ENCODE assay signal across 13 cellular contexts in genomic region chr14:61403411-61403810, GRCh38.
DNase-seq lines count a peak whose midpoint lies in the region; ATAC-seq, FAIRE-seq and TF ChIP-seq lines count a peak whose summit lies in the region.
"Had no signal": no experiment of that assay in that cellular context is flagged by ENCODE, and none has a peak within 500 bp of the region (broad histone marks: within the 10 kb centered on the region; RNA-seq: fewer than 3 reads in every experiment).

No MANE protein-coding gene starts in this region.

- peaks cover 98% of the 10 kb centered on the region for H3K4me1 ChIP-seq in CD4-positive, CD25-positive, alpha-beta regulatory T cell (ENCODE audit: control insufficient read depth, insufficient read depth, low read length, poor library complexity, severe bottlenecking)

- no peaks in the 10 kb centered on the region for H3K9me3 Mint-ChIP-seq in CD4-positive, CD25-positive, alpha-beta regulatory T cell
- H3K9me3 Mint-ChIP-seq in glutamatergic neuron (ENCODE audit: unreplicated experiment) = peaks cover 2% of the 10 kb centered on the region
- H3K9me3 Mint-ChIP-seq: stimulated activated memory B cell treated with anti-CD40 and anti-IgM and Interleukin-4, amounts not matched to agents 10 μg/mL and 1 μg/mL and 100 μg/mL, for 72 hours had no signal

- FAIRE-seq in GM18507 (lab: Jason Lieb, UNC) = peak; percentile 5

- peaks cover 19% of the 10 kb centered on the region for H3K36me3 Mint-ChIP-seq in CD4-positive, CD25-positive, alpha-beta regulatory T cell
- H3K36me3 Mint-ChIP-seq in glutamatergic neuron (ENCODE audit: unreplicated experiment) = no peaks in the 10 kb centered on the region
- H3K36me3 Mint-ChIP-seq: stimulated activated memory B cell treated with anti-CD40 and anti-IgM and Interleukin-4, amounts not matched to agents 10 μg/mL and 1 μg/mL and 100 μg/mL, for 72 hours had no signal

- DNase-seq in CD4-positive, CD25-positive, alpha-beta regulatory T cell = peak in 2 of 3 donors; percentile 71 to 86
- no peak for DNase-seq in GM18507 (ENCODE audit: extremely low spot score, insufficient read length, low read depth)
- DNase-seq in KBM-7 = peak; percentile 16
- peak; percentile 26 to 55 for DNase-seq in dermis microvascular lymphatic vessel endothelial cell (ENCODE audit: low read depth in 2 of 2)
- DNase-seq in posterior vena cava (ENCODE audit: low spot score) = no peak
- no peak for DNase-seq in DMS53 treated with DMSO at 0.1 percent for 48 hours (lab: John Stamatoyannopoulos, UW; ENCODE audit: unreplicated experiment)
- DNase-seq in glutamatergic neuron = no peak
- no peak for DNase-seq in HCEC 1CT
- DNase-seq: effector CD8-positive, alpha-beta T cell; left lung; occipital lobe; SHP77 treated with DMSO at 0.1 percent for 48 hours had no signal

- H3K27ac Mint-ChIP-seq in CD4-positive, CD25-positive, alpha-beta regulatory T cell = peak overlapping the region; percentile 82 to 96 (median 96)
- no peak overlapping the region for H3K27ac Mint-ChIP-seq in glutamatergic neuron (ENCODE audit: unreplicated experiment)
- H3K27ac Mint-ChIP-seq: stimulated activated memory B cell treated with anti-CD40 and anti-IgM and Interleukin-4, amounts not matched to agents 10 μg/mL and 1 μg/mL and 100 μg/mL, for 72 hours had no signal

- in situ Hi-C loops in KBM-7 (cut with MboI; ENCODE audit: low pct_unique_long_range_greater_than_20kb, low sequenced_read_pairs) = no loop called here

- no peaks in the 10 kb centered on the region for H3K27me3 Mint-ChIP-seq in CD4-positive, CD25-positive, alpha-beta regulatory T cell
- peaks cover 2% of the 10 kb centered on the region for H3K27me3 Mint-ChIP-seq in glutamatergic neuron (ENCODE audit: unreplicated experiment)

- TF ChIP-seq CTCF in glutamatergic neuron (IDR thresholded peaks at IDR 0.05; ENCODE audit: partially characterized antibody, unreplicated experiment) = no peak

- H3K4me1 Mint-ChIP-seq in CD4-positive, CD25-positive, alpha-beta regulatory T cell = peaks cover 51 to 95% (median 78%) of the 10 kb centered on the region in 4 donors
- peaks cover 8% of the 10 kb centered on the region for H3K4me1 Mint-ChIP-seq in glutamatergic neuron (ENCODE audit: low read depth, unreplicated experiment)
- H3K4me1 Mint-ChIP-seq: stimulated activated memory B cell treated with anti-CD40 and anti-IgM and Interleukin-4, amounts not matched to agents 10 μg/mL and 1 μg/mL and 100 μg/mL, for 72 hours had no signal

- H3K4me3 Mint-ChIP-seq in CD4-positive, CD25-positive, alpha-beta regulatory T cell = peak overlapping the region; percentile 58 to 83 (median 71)
- H3K4me3 Mint-ChIP-seq in glutamatergic neuron (ENCODE audit: unreplicated experiment) = no peak overlapping the region
- H3K4me3 Mint-ChIP-seq: stimulated activated memory B cell treated with anti-CD40 and anti-IgM and Interleukin-4, amounts not matched to agents 10 μg/mL and 1 μg/mL and 100 μg/mL, for 72 hours had no signal

- peaks cover under 1% of the 10 kb centered on the region for H3K36me3 ChIP-seq in CD4-positive, CD25-positive, alpha-beta regulatory T cell (ENCODE audit: control insufficient read depth, insufficient read depth, low read length)
- H3K36me3 ChIP-seq: left lung had no signal

- H3K9me3 ChIP-seq in CD4-positive, CD25-positive, alpha-beta regulatory T cell (ENCODE audit: control insufficient read depth in 2 of 2, low read length in 2 of 2) = no peaks in the 10 kb centered on the region
- H3K9me3 ChIP-seq: left lung had no signal

- H3K27ac ChIP-seq in CD4-positive, CD25-positive, alpha-beta regulatory T cell (ENCODE audit: insufficient read depth, low read length, poor library complexity, severe bottlenecking) = peak overlapping the region; percentile 78
- H3K27ac ChIP-seq: left lung had no signal

- H3K27me3 ChIP-seq in CD4-positive, CD25-positive, alpha-beta regulatory T cell (ENCODE audit: control insufficient read depth, insufficient read depth, low read length) = no peaks in the 10 kb centered on the region
- H3K27me3 ChIP-seq: left lung had no signal

- peak; percentile 87 to 89 for ATAC-seq in CD4-positive, CD25-positive, alpha-beta regulatory T cell (ENCODE audit: low read depth in 2 of 2)
- ATAC-seq: left lung; stimulated activated memory B cell treated with anti-CD40 and anti-IgM and Interleukin-4, amounts not matched to agents 10 μg/mL and 1 μg/mL and 100 μg/mL, for 72 hours had no signal

- H3K4me3 ChIP-seq in CD4-positive, CD25-positive, alpha-beta regulatory T cell (ENCODE audit: low read depth, low read length) = peak overlapping the region; percentile 81
- H3K4me3 ChIP-seq: left lung had no signal

- intact Hi-C loops in posterior vena cava (cut with DNase I) = no loop called here

Comparison
In these comparisons a context has a peak if more than half of its experiments do, and no peak if none do; other contexts are left out.
1. DNase-seq: peak in CD4-positive, CD25-positive, alpha-beta regulatory T cell (2 of 3), KBM-7 (single experiment) and dermis microvascular lymphatic vessel endothelial cell (2 of 2); none in GM18507 (single experiment), posterior vena cava (single experiment), DMS53 treated with DMSO at 0.1 percent for 48 hours (single experiment), glutamatergic neuron (single experiment) and HCEC 1CT (single experiment).